In genomic region chr22:21815357-21815756, GRCh38 we compare ENCODE assay signal across 26 cellular contexts. TPM values are rescaled to one million over a fixed set of nuclear protein-coding genes. Genes with fewer than 3 reads are reported as not detected.
DNase-seq lines count a peak whose midpoint lies in the region; ATAC-seq, FAIRE-seq and TF ChIP-seq lines count a peak whose summit lies in the region.
"Had no signal": no experiment of that assay in that cellular context is flagged by ENCODE, and none has a peak within 500 bp of the region (broad histone marks: within the 10 kb centered on the region; RNA-seq: fewer than 3 reads in every experiment).

No MANE protein-coding gene starts in this region.

- peaks cover 0 to 13% (median 6%) of the 10 kb centered on the region in 5 donors for H3K36me3 Mint-ChIP-seq in naive thymus-derived CD4-positive, alpha-beta T cell
- peaks cover 4% of the 10 kb centered on the region for H3K36me3 Mint-ChIP-seq in activated naive CD4-positive, alpha-beta T cell treated with anti-CD3 and anti-CD28 coated beads for 36 hours (ENCODE audit: low read depth)

- peak overlapping the region; percentile 90 for H3K27ac ChIP-seq in GM23248
- no peak overlapping the region for H3K27ac ChIP-seq in K562 (ENCODE audit: extremely low read depth, low read depth, low read length)
- no peak overlapping the region for H3K27ac ChIP-seq in naive thymus-derived CD4-positive, alpha-beta T cell (ENCODE audit: low read depth, low read length)
- peak overlapping the region; percentile 87 for H3K27ac ChIP-seq in upper lobe of right lung
- H3K27ac ChIP-seq: testis, VCaP had no signal

- in situ Hi-C loops in GM23248 (cut with MboI) = no loop called here
- in situ Hi-C loops in K562 (cut with MboI) = no loop called here

- no peak for TF ChIP-seq EP300 in K562 (IDR thresholded peaks at IDR 0.05; ENCODE audit: low read length)

- no peaks in the 10 kb centered on the region for H3K9me2 ChIP-seq in GM23248 (ENCODE audit: insufficient read depth)
- H3K9me2 ChIP-seq: SK-N-SH had no signal

- H3K4me2 ChIP-seq in GM23248 (ENCODE audit: unreplicated experiment) (no peak overlapping the region), K562 (ENCODE audit: insufficient read depth, low read length) (no peak overlapping the region)

- peaks cover 37 to 79% (median 56%) of the 10 kb centered on the region in 7 donors for H3K4me1 Mint-ChIP-seq in naive thymus-derived CD4-positive, alpha-beta T cell
- H3K4me1 Mint-ChIP-seq in activated naive CD4-positive, alpha-beta T cell treated with anti-CD3 and anti-CD28 coated beads for 36 hours (ENCODE audit: low read depth) = peaks cover 56% of the 10 kb centered on the region

- H3F3A ChIP-seq in GM23248 (ENCODE audit: insufficient read depth) = peaks cover 24% of the 10 kb centered on the region

- H3K4me3 Mint-ChIP-seq in naive thymus-derived CD4-positive, alpha-beta T cell = peak overlapping the region in 1 of 10 donors; percentile 34
- no peak overlapping the region for H3K4me3 Mint-ChIP-seq in activated naive CD4-positive, alpha-beta T cell treated with anti-CD3 and anti-CD28 coated beads for 36 hours
- H3K4me3 Mint-ChIP-seq: nephron had no signal

- no peak for FAIRE-seq in K562 (lab: Jason Lieb, UNC)
- FAIRE-seq: endometrium, GM18507 had no signal

- TF ChIP-seq CTCF in K562 (IDR thresholded peaks at IDR 0.05 in 2 of 3, conservative IDR thresholded peaks at IDR 0.05 in 1 of 3; ENCODE audit: insufficient read depth in 2 of 3, low read depth in 1 of 3, low read length in 3 of 3) = no peak
- TF ChIP-seq CTCF in upper lobe of right lung (IDR thresholded peaks at IDR 0.05) = no peak

- H3K9me3 Mint-ChIP-seq in naive thymus-derived CD4-positive, alpha-beta T cell = peaks cover 0 to 3% (median 0%) of the 10 kb centered on the region in 11 donors
- H3K9me3 Mint-ChIP-seq in activated naive CD4-positive, alpha-beta T cell treated with anti-CD3 and anti-CD28 coated beads for 36 hours = no peaks in the 10 kb centered on the region
- H3K9me3 Mint-ChIP-seq: T-helper 2 cell treated with Interferon-gamma antibody and Interleukin-4, amounts not matched to agents 5 μg/mL and 100 μg/mL, for 36 hours had no signal

- TF ChIP-seq POLR2A in K562 (conservative IDR thresholded peaks at IDR 0.05) = no peak

- H2AFZ ChIP-seq in GM23248 (no peak overlapping the region), K562 (ENCODE audit: low read depth, low read length) (no peak overlapping the region)

- DNase-seq in GM23248 (no peak), K562 (ENCODE audit: extremely low read depth in 1 of 4, low spot score in 3 of 4) (no peak), upper lobe of right lung (no peak), NCI-H1694 treated with DMSO at 0.1 percent for 48 hours (lab: John Stamatoyannopoulos, UW) (no peak), NCI-H2107 (lab: John Stamatoyannopoulos, UW) (no peak)
- no peak for DNase-seq in naive thymus-derived CD4-positive, alpha-beta T cell
- no peak for DNase-seq in activated naive CD4-positive, alpha-beta T cell treated with anti-CD3 and anti-CD28 coated beads for 36 hours
- DNase-seq: activated CD4-positive, alpha-beta T cell treated with anti-CD3 and anti-CD28 coated beads, Interleukin-2, amount 50 U/mL, for 1 hour; activated CD8-positive, alpha-beta memory T cell treated with anti-CD3 and anti-CD28 coated beads, Interleukin-2, amount 50 U/mL, for 48 hours; activated effector memory CD4-positive, alpha-beta T cell treated with Interleukin-2 at 50 U/mL for 16 hours; H7; IMR-90; MG63; NCI-H1417 treated with DMSO at 0.1 percent for 48 hours; NCI-H524; RPMI8226; sigmoid colon; SK-N-SH; testis had no signal

- H3K9me3 ChIP-seq in GM23248 (ENCODE audit: low read depth) (no peaks in the 10 kb centered on the region), K562 (replicated peaks; ENCODE audit: control insufficient read depth, insufficient read depth, low read depth, low read length) (no peaks in the 10 kb centered on the region; the same call in 1 of the 2 replicates), upper lobe of right lung (no peaks in the 10 kb centered on the region)
- H3K9me3 ChIP-seq in naive thymus-derived CD4-positive, alpha-beta T cell (ENCODE audit: control insufficient read depth in 2 of 3, low read length in 3 of 3) = no peaks in the 10 kb centered on the region
- H3K9me3 ChIP-seq: breast epithelium, MG63, sigmoid colon, SK-N-SH, testis had no signal

- H3K9me1 ChIP-seq in K562 (ENCODE audit: control insufficient read depth, insufficient read depth, low read length) = peaks cover 17% of the 10 kb centered on the region

- H3K79me2 ChIP-seq in GM23248 (ENCODE audit: insufficient read depth) (peaks cover 97% of the 10 kb centered on the region), K562 (ENCODE audit: control insufficient read depth, insufficient read depth, low read length) (peaks cover 95% of the 10 kb centered on the region)

- H3K36me3 ChIP-seq in GM23248 (ENCODE audit: low read depth) = no peaks in the 10 kb centered on the region
- H3K36me3 ChIP-seq in K562 (ENCODE audit: control insufficient read depth, insufficient read depth, low read length) = peaks cover 18% of the 10 kb centered on the region; the same call in 2 of the 3 replicates
- no peaks in the 10 kb centered on the region for H3K36me3 ChIP-seq in naive thymus-derived CD4-positive, alpha-beta T cell (ENCODE audit: control insufficient read depth in 2 of 3, insufficient read depth in 3 of 3, low read length in 3 of 3)
- no peaks in the 10 kb centered on the region for H3K36me3 ChIP-seq in upper lobe of right lung
- H3K36me3 ChIP-seq: breast epithelium, sigmoid colon had no signal

- POLR2A ChIA-PET in K562 (lab: Yijun Ruan, JAX) = interaction anchor here (0.6 to 10.4 kb wide), 7 partner anchors 10 to 80 kb away, joined by 3 to 117 read pairs (median 6); partner anchors contain the start of gene YPEL1
- POLR2A ChIA-PET in naive thymus-derived CD4-positive, alpha-beta T cell (lab: Charles Lee) = interaction anchor here (0.7 to 1.2 kb wide), 2 partner anchors 45 to 52 kb away, joined by 3 to 5 read pairs; partner anchors contain the start of gene MAPK1

- intact Hi-C loops in K562 (cut with micrococcal nuclease) = no loop called here
- intact Hi-C loops in naive thymus-derived CD4-positive, alpha-beta T cell (cut with micrococcal nuclease) = loop anchor here in 1 of 2 donors (5.0 kb wide), 1 partner anchor 158 kb away; no protein-coding TSS in a partner anchor
- intact Hi-C loops in upper lobe of right lung (cut with DNase I) = no loop called here
- intact Hi-C loops in activated naive CD4-positive, alpha-beta T cell treated with anti-CD3 and anti-CD28 coated beads for 36 hours (cut with micrococcal nuclease) = no loop called here

- H3K4me1 ChIP-seq in GM23248 (ENCODE audit: insufficient read depth) = peaks cover 20% of the 10 kb centered on the region
- peaks cover 22 to 33% of the 10 kb centered on the region in 2 experiments for H3K4me1 ChIP-seq in K562 (replicated peaks in 1 of 2; ENCODE audit: control insufficient read depth in 2 of 2, insufficient read depth in 2 of 2, low read length in 2 of 2)
- peaks cover 39% of the 10 kb centered on the region in 2 donors for H3K4me1 ChIP-seq in naive thymus-derived CD4-positive, alpha-beta T cell (ENCODE audit: control insufficient read depth in 2 of 2, insufficient read depth in 2 of 2, low read length in 2 of 2)
- H3K4me1 ChIP-seq in upper lobe of right lung = peaks cover 41% of the 10 kb centered on the region

- no peaks in the 10 kb centered on the region for H3K27me3 Mint-ChIP-seq in naive thymus-derived CD4-positive, alpha-beta T cell
- no peaks in the 10 kb centered on the region for H3K27me3 Mint-ChIP-seq in activated naive CD4-positive, alpha-beta T cell treated with anti-CD3 and anti-CD28 coated beads for 36 hours (ENCODE audit: low read depth)

- H4K20me1 ChIP-seq in GM23248 (ENCODE audit: insufficient read depth) (peaks cover 9% of the 10 kb centered on the region; the same call in 1 of the 2 replicates), K562 (replicated peaks; ENCODE audit: control insufficient read depth, insufficient read depth, low read length) (peaks cover 30% of the 10 kb centered on the region)

- CTCF ChIA-PET in K562 (lab: Yijun Ruan, JAX; ENCODE audit: low intra/inter-chr PET ratio) = interaction anchor here (0.5 kb wide), 1 partner anchor 63 kb away, joined by 4 read pairs; no protein-coding TSS in a partner anchor
- CTCF ChIA-PET in naive thymus-derived CD4-positive, alpha-beta T cell (lab: Charles Lee) = interaction anchor here (0.6 to 1.0 kb wide), 2 partner anchors 14 to 1018 kb away, joined by 3 read pairs; no protein-coding TSS in a partner anchor
- CTCF ChIA-PET in activated naive CD4-positive, alpha-beta T cell treated with anti-CD3 and anti-CD28 coated beads for 36 hours (lab: Charles Lee) = interaction anchor here (1.1 kb wide), 1 partner anchor 138 kb away, joined by 4 read pairs; the partner anchor contains the start of gene PPM1F

- H3K27ac Mint-ChIP-seq in naive thymus-derived CD4-positive, alpha-beta T cell = peak overlapping the region in 6 of 9 donors; percentile 16 to 98 (median 50)
- no peak overlapping the region for H3K27ac Mint-ChIP-seq in activated naive CD4-positive, alpha-beta T cell treated with anti-CD3 and anti-CD28 coated beads for 36 hours

- no peak for TF ChIP-seq RAD21 in K562 (CRISPR knock-in tag; conservative IDR thresholded peaks at IDR 0.05 in 1 of 2, IDR thresholded peaks at IDR 0.05 in 1 of 2)

- BruUV-seq in K562 (replicated peaks; lab: Mats Ljungman, UMichigan) = no TSS peak

- 95 to 97% methylated on average over 3 of the region's 3 CpGs for WGBS in GM23248 (ENCODE audit: low coverage in 1 of 2, low lambda C conversion rate in 2 of 2, missing lambda C conversion rate in 2 of 2), 2 experiments
- WGBS in K562 (ENCODE audit: insufficient coverage, low coverage, missing lambda C conversion rate) = 94% methylated on average over 3 of the region's 3 CpGs

- H3K27me3 ChIP-seq in GM23248 (replicated peaks; ENCODE audit: insufficient read depth) (no peaks in the 10 kb centered on the region), K562 (ENCODE audit: control insufficient read depth in 2 of 2, insufficient read depth in 2 of 2, low read length in 2 of 2) (no peaks in the 10 kb centered on the region), upper lobe of right lung (no peaks in the 10 kb centered on the region)
- H3K27me3 ChIP-seq in naive thymus-derived CD4-positive, alpha-beta T cell (ENCODE audit: control insufficient read depth in 2 of 2, insufficient read depth in 2 of 2, low read length in 2 of 2) = no peaks in the 10 kb centered on the region
- H3K27me3 ChIP-seq: breast epithelium, MG63, sigmoid colon, testis had no signal

- H3K9ac ChIP-seq in GM23248 = no peak overlapping the region
- H3K9ac ChIP-seq in K562 (ENCODE audit: insufficient read depth in 1 of 2, low read depth in 2 of 2, low read length in 2 of 2) = no peak overlapping the region

- ATAC-seq in K562 (no peak), upper lobe of right lung (no peak)
- no peak for ATAC-seq in naive thymus-derived CD4-positive, alpha-beta T cell

- H3K4me3 ChIP-seq in GM23248 (no peak overlapping the region), K562 (no peak overlapping the region), upper lobe of right lung (no peak overlapping the region)
- no peak overlapping the region for H3K4me3 ChIP-seq in naive thymus-derived CD4-positive, alpha-beta T cell (ENCODE audit: low read length)
- H3K4me3 ChIP-seq: breast epithelium, coronary artery, MG63, sigmoid colon, testis had no signal

RNA-seq across cellular contexts. Expression of gene MAPK1, which starts 52.1 kb away (rescaled TPM):
- total RNA-seq in GM23248 (2014; rRNA removed; shearing (Covaris generic)) = 70.2 and 72.3 TPM in 2 replicates
- 76.0 and 83.6 TPM in 2 replicates for polyA plus RNA-seq in GM23248 (2016; fragmentation: Nextera tagmentation; extraction: Ambion mirVana)
- 220 and 305 TPM in 2 replicates for total RNA-seq in K562 (2011; cell fraction: chromatin; rRNA removed; ENCODE audit: low replicate concordance)
- 68.7 and 81.2 TPM in 2 replicates for total RNA-seq in K562 (2011; cell fraction: nucleolus; rRNA removed)
- 142 and 210 TPM in 2 replicates for total RNA-seq in K562 (2011; cell fraction: nucleoplasm; rRNA removed)
- total RNA-seq in K562 (2014; rRNA removed) = 183 and 249 TPM in 2 replicates
- 319 and 370 TPM in 2 replicates for total RNA-seq in K562 (2014; rRNA removed; fragmentation: Illumina TruSeq; extraction: Trizol)
- 283 and 289 TPM in 2 replicates for total RNA-seq in K562 (2015; rRNA removed; fragmentation: Illumina TruSeq; extraction: Trizol)
- 464 and 475 TPM in 2 replicates for total RNA-seq in K562 (2021)
- 381 and 575 TPM in 2 replicates for polyA plus RNA-seq in K562 (2011; rRNA removed)
- polyA plus RNA-seq in K562 (2011; cell fraction: cytosol; rRNA removed) = 168 and 240 TPM in 2 replicates
- polyA plus RNA-seq in K562 (2011; cell fraction: nucleus; rRNA removed) = 236 and 309 TPM in 2 replicates
- 233 and 368 TPM in 2 replicates for polyA plus RNA-seq in K562 (2012)
- polyA plus RNA-seq in K562 (2014; fragmentation: Illumina TruSeq; extraction: Trizol) = 260 and 350 TPM in 2 replicates
- 10 to 100 TPM; 46.3 to 51.4 TPM for polyA plus RNA-seq in K562 (2014; fragmentation: Nextera tagmentation; extraction: Ambion mirVana)
- polyA plus RNA-seq in K562 (2014; rRNA removed) = 146 and 212 TPM in 2 replicates
- 295 and 429 TPM in 2 replicates for polyA minus RNA-seq in K562 (2011; rRNA and poly(A)+ RNA removed)
- polyA minus RNA-seq in K562 (2011; cell fraction: cytosol; rRNA and poly(A)+ RNA removed) = 100 and 114 TPM in 2 replicates
- polyA minus RNA-seq in K562 (2011; cell fraction: nucleus; rRNA and poly(A)+ RNA removed) = 36.5 and 66.6 TPM in 2 replicates
- total RNA-seq in naive thymus-derived CD4-positive, alpha-beta T cell = 100 to 1,000 TPM in 3 of 5 experiments, 10 to 100 TPM in 2; 68.9 to 120 (median 105) TPM
- 10 to 100 TPM; 58.3 to 59.4 TPM for polyA plus RNA-seq in naive thymus-derived CD4-positive, alpha-beta T cell
- total RNA-seq in upper lobe of right lung = 134 TPM
- total RNA-seq in activated naive CD4-positive, alpha-beta T cell treated with anti-CD3 and anti-CD28 coated beads for 36 hours = 10 to 100 TPM; 74.0 to 82.6 TPM

Comparison
In these comparisons a context has a peak if more than half of its experiments do, and no peak if none do; other contexts are left out.
1. H3K27ac ChIP-seq: peak in GM23248 (single experiment) and upper lobe of right lung (single experiment); none in K562 (single experiment) and naive thymus-derived CD4-positive, alpha-beta T cell (single experiment).